In the genomic region with DNA sequence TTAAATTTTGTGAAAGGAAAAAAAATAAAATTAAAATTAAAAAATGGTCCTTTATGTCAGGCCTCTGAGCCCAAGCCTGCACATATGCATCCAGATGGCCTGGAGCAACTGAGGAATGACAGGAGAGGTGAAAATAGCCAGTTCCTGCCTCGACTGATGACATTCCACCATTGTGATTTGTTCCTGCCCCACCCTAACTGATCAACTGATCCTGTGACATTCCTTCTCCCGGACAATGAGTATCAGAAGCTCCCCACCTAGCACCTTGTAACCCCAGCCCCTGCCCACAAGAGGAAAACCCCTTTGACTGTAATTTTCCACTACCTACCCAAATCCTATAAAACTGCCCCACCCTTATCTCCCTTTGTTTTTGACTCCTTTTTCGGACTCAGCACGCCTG, we compare ENCODE assay signal across 18 cellular contexts.
DNase-seq lines count a peak whose midpoint lies in the region; ATAC-seq and TF ChIP-seq lines count a peak whose summit lies in the region.
"Had no signal": no experiment of that assay in that cellular context is flagged by ENCODE, and none has a peak within 500 bp of the region (broad histone marks: within the 10 kb centered on the region; RNA-seq: fewer than 3 reads in every experiment).

No MANE protein-coding gene starts in this region.

- ATAC-seq in foreskin keratinocyte (peak; percentile 23), SK-N-SH treated with all-trans-retinoic acid at 6 μM for 48 hours (no peak), GM19397 (IDR thresholded peaks at IDR 0.05; ENCODE audit: unreplicated experiment) (no peak)

- TF ChIP-seq CTCF in foreskin keratinocyte (conservative IDR thresholded peaks at IDR 0.05), result no peak

- H3K4me1 ChIP-seq in foreskin keratinocyte, result peaks cover 5% of the 10 kb centered on the region
- H3K4me1 ChIP-seq: BE2C, Caco-2 had no signal

- no peak overlapping the region for H3K27ac ChIP-seq in foreskin keratinocyte
- H3K27ac ChIP-seq: BLaER1 had no signal

- H3K27me3 ChIP-seq in foreskin keratinocyte, result no peaks in the 10 kb centered on the region
- H3K27me3 ChIP-seq: BE2C, BLaER1 had no signal

- DNase-seq in ELF-1 (ENCODE audit: low read depth, low spot score) (peak; percentile 62), SW480 (ENCODE audit: low spot score) (peak; percentile 1), foreskin keratinocyte (peak in 1 of 2 donors; percentile 5), NCI-H510A (lab: John Stamatoyannopoulos, UW) (no peak)
- DNase-seq: 8988T; ACHN; C1 segment of cervical spinal cord; Calu3; CD4-positive, alpha-beta memory T cell; CD4-positive, CD25-positive, alpha-beta regulatory T cell; CD8-positive, alpha-beta memory T cell; DMS79 treated with DMSO at 0.1 percent for 48 hours; GDM1 had no signal

TF ChIP-seq in SK-N-SH treated with all-trans-retinoic acid at 6 μM for 48 hours, 23 proteins besides CTCF, POLR2A, EP300 and RAD21:
- no peak for TF ChIP-seq RARB (CRISPR knock-in tag; IDR thresholded peaks at IDR 0.05)
- TF ChIP-seq OSR1 (CRISPR knock-in tag; IDR thresholded peaks at IDR 0.05), result no peak
- TF ChIP-seq, protein P1, sequence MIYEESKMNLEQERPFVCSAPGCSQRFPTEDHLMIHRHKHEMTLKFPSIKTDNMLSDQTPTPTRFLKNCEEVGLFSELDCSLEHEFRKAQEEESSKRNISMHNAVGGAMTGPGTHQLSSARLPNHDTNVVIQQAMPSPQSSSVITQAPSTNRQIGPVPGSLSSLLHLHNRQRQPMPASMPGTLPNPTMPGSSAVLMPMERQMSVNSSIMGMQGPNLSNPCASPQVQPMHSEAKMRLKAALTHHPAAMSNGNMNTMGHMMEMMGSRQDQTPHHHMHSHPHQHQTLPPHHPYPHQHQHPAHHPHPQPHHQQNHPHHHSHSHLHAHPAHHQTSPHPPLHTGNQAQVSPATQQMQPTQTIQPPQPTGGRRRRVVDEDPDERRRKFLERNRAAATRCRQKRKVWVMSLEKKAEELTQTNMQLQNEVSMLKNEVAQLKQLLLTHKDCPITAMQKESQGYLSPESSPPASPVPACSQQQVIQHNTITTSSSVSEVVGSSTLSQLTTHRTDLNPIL (CRISPR knock-in tag; IDR thresholded peaks at IDR 0.05; ENCODE audit: low read depth), result no peak
- TF ChIP-seq GLIS3 (CRISPR knock-in tag; IDR thresholded peaks at IDR 0.05), result no peak
- TF ChIP-seq SNAI2 (CRISPR knock-in tag; IDR thresholded peaks at IDR 0.05), result no peak
- TF ChIP-seq, protein P2, sequence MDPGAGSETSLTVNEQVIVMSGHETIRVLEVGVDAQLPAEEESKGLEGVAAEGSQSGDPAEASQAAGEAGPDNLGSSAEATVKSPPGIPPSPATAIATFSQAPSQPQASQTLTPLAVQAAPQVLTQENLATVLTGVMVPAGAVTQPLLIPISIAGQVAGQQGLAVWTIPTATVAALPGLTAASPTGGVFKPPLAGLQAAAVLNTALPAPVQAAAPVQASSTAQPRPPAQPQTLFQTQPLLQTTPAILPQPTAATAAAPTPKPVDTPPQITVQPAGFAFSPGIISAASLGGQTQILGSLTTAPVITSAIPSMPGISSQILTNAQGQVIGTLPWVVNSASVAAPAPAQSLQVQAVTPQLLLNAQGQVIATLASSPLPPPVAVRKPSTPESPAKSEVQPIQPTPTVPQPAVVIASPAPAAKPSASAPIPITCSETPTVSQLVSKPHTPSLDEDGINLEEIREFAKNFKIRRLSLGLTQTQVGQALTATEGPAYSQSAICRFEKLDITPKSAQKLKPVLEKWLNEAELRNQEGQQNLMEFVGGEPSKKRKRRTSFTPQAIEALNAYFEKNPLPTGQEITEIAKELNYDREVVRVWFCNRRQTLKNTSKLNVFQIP (CRISPR knock-in tag; IDR thresholded peaks at IDR 0.05; ENCODE audit: borderline replicate concordance, low read depth), result no peak
